ENCODE assay signal across 17 cellular contexts in the genomic region with DNA sequence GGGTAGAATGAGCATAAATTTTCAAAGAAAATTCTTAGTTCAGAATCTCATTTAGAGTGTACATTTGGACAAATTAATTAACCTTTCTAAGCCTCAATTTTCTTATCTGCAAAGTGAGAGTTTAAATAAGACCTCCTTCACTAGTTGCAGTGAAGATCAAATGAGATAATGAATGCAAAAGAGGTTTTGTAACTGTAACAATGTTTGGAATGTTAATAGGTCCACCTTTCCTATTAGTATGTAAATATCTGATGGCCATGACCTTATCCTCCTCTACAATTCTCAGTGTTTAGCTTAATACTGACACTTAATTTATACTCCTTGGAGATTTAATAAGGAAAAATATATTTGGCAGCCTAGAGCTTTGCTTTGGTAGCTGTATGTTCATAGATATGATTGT.
DNase-seq lines count a peak whose midpoint lies in the region; ATAC-seq, FAIRE-seq and TF ChIP-seq lines count a peak whose summit lies in the region.
"Had no signal": no experiment of that assay in that cellular context is flagged by ENCODE, and none has a peak within 500 bp of the region (broad histone marks: within the 10 kb centered on the region; RNA-seq: fewer than 3 reads in every experiment).

No MANE protein-coding gene starts in this region.

- no peak overlapping the region for H4K91ac ChIP-seq in H1 (replicated peaks; ENCODE audit: insufficient read length, low read length)

- TF ChIP-seq RAD21 in H1 (IDR thresholded peaks at IDR 0.05 in 1 of 2, conservative IDR thresholded peaks at IDR 0.05 in 1 of 2; ENCODE audit: low read depth in 2 of 2, low read length in 2 of 2): no peak

- H3K27me3 Mint-ChIP-seq in GM23338 (ENCODE audit: insufficient read depth, low read depth, poor library complexity) (no peaks in the 10 kb centered on the region), Calu3 (ENCODE audit: unreplicated experiment) (no peaks in the 10 kb centered on the region)
- H3K27me3 Mint-ChIP-seq: CD4-positive, alpha-beta memory T cell had no signal

- H2AFZ ChIP-seq in GM23338 (no peak overlapping the region), H1 (ENCODE audit: low read length) (no peak overlapping the region)

- peaks cover 5% of the 10 kb centered on the region; the same call in 2 of the 3 replicates for H3K36me3 Mint-ChIP-seq in GM23338 (ENCODE audit: low read depth)
- no peaks in the 10 kb centered on the region for H3K36me3 Mint-ChIP-seq in Calu3 (ENCODE audit: insufficient read depth, unreplicated experiment)
- H3K36me3 Mint-ChIP-seq: CD14-positive monocyte; CD4-positive, alpha-beta memory T cell had no signal

- no peaks in the 10 kb centered on the region for H3K9me3 ChIP-seq in HUES6 (ENCODE audit: control insufficient read depth, insufficient read depth, low read depth, low read length)
- H3K9me3 ChIP-seq in H1 (ENCODE audit: insufficient read depth in 2 of 2, low read depth in 1 of 2, low read length in 1 of 2): no peaks in the 10 kb centered on the region
- no peaks in the 10 kb centered on the region; the same call in 1 of the 2 replicates for H3K9me3 ChIP-seq in iPS-20b (ENCODE audit: insufficient read depth, low read depth, low read length)
- H3K9me3 ChIP-seq: A549, BLaER1 had no signal

- BruUV-seq in Calu3 (replicated peaks; lab: Mats Ljungman, UMichigan): no TSS peak

- H4K5ac ChIP-seq in H1 (ENCODE audit: insufficient read length, low read depth, low read length): no peak overlapping the region

- H3K56ac ChIP-seq in H1 (replicated peaks; ENCODE audit: insufficient read length, low read depth, low read length): no peak overlapping the region

- CTCF ChIA-PET in H1 (lab: Charles Lee; ENCODE audit: partially characterized antibody): interaction anchor here (0.8 to 1.6 kb wide), 2 partner anchors 12 to 42 kb away, joined by 3 to 4 read pairs; no protein-coding TSS in a partner anchor
- CTCF ChIA-PET in Calu3 (lab: Charles Lee): no interaction called here

- TF ChIP-seq EP300 in H1 (IDR thresholded peaks at IDR 0.05; ENCODE audit: borderline replicate concordance in 1 of 2, low read depth in 2 of 2, low read length in 2 of 2): peak in 1 of 2 experiments; percentile 54; a peak in 1 of 3 replicates

- H3K14ac ChIP-seq in H1 (ENCODE audit: insufficient read length): no peak overlapping the region

- H3F3A ChIP-seq in GM23338 (replicated peaks; ENCODE audit: low read depth): no peaks in the 10 kb centered on the region

- TF ChIP-seq CTCF in GM23338 (conservative IDR thresholded peaks at IDR 0.05; ENCODE audit: low read depth in 2 of 2) (no peak), H1 (IDR thresholded peaks at IDR 0.05; ENCODE audit: control extremely low read depth in 1 of 3, insufficient read depth in 1 of 3, low read depth in 1 of 3, low read length in 3 of 3) (no peak), Calu3 (IDR thresholded peaks at IDR 0.05; ENCODE audit: unreplicated experiment) (no peak)

- H2BK120ac ChIP-seq in H1 (replicated peaks; ENCODE audit: low read depth, low read length): no peak overlapping the region

- H3K4me1 Mint-ChIP-seq in GM23338: peaks cover 9% of the 10 kb centered on the region; the same call in 2 of the 3 replicates
- no peaks in the 10 kb centered on the region for H3K4me1 Mint-ChIP-seq in Calu3 (ENCODE audit: low read depth, unreplicated experiment)
- H3K4me1 Mint-ChIP-seq: CD14-positive monocyte; CD4-positive, alpha-beta memory T cell had no signal

- H3K9me2 ChIP-seq in GM23338 (ENCODE audit: insufficient read depth): peaks cover 6% of the 10 kb centered on the region; the same call in 1 of the 2 replicates

- H2BK15ac ChIP-seq in H1 (ENCODE audit: low read length): no peak overlapping the region

- intact Hi-C loops in Calu3 (cut with micrococcal nuclease; ENCODE audit: unreplicated experiment): no loop called here

- H3K4me1 ChIP-seq in GM23338 (ENCODE audit: insufficient read depth): peaks cover 10% of the 10 kb centered on the region
- H3K4me1 ChIP-seq in HUES6 (ENCODE audit: control insufficient read depth, insufficient read depth, low read length): peaks cover 15% of the 10 kb centered on the region
- peaks cover 2 to 6% (median 3%) of the 10 kb centered on the region in 4 experiments; a peak in 5 of 7 replicates for H3K4me1 ChIP-seq in H1 (replicated peaks in 1 of 4; ENCODE audit: control insufficient read depth in 3 of 4, insufficient read depth in 4 of 4, low read length in 3 of 4)
- H3K4me1 ChIP-seq in iPS-20b (ENCODE audit: insufficient read depth, low read length): peaks cover 19% of the 10 kb centered on the region; the same call in 1 of the 2 replicates
- H3K4me1 ChIP-seq: A549, BLaER1 had no signal

- no peak for TF ChIP-seq POLR2A in H1 (IDR thresholded peaks at IDR 0.05; ENCODE audit: control extremely low read depth in 1 of 2, low read depth in 2 of 2, low read length in 2 of 2)

- H3K23ac ChIP-seq in H1 (ENCODE audit: insufficient read length): no peak overlapping the region

- no peak overlapping the region for H2BK20ac ChIP-seq in H1 (ENCODE audit: low read length)

- H3K4me3 Mint-ChIP-seq in GM23338 (no peak overlapping the region), Calu3 (ENCODE audit: low read depth, unreplicated experiment) (no peak overlapping the region)
- H3K4me3 Mint-ChIP-seq: CD14-positive monocyte; CD4-positive, alpha-beta memory T cell had no signal

- H3K27ac ChIP-seq in GM23338 (ENCODE audit: low read depth) (no peak overlapping the region), HUES6 (ENCODE audit: low read depth, low read length) (peak overlapping the region; percentile 89), H1 (ENCODE audit: low read depth, low read length) (no peak overlapping the region), iPS-20b (ENCODE audit: low read length) (no peak overlapping the region)
- H3K27ac ChIP-seq: 22Rv1, A549, BLaER1 had no signal

- H3K4me3 ChIP-seq in GM23338 (no peak overlapping the region; the same call in 1 of the 2 replicates), HUES6 (ENCODE audit: low read depth, low read length) (peak overlapping the region; percentile 12), H1 (ENCODE audit: extremely low read depth in 1 of 4, insufficient read depth in 2 of 4, low read depth in 3 of 4, low read length in 4 of 4) (peak overlapping the region in 1 of 4 experiments; percentile 36; a peak in 1 of 8 replicates), iPS-20b (ENCODE audit: low read length) (peak overlapping the region; percentile 49)
- H3K4me3 ChIP-seq: A549, BLaER1 had no signal

- H3K4ac ChIP-seq in H1 (replicated peaks; ENCODE audit: insufficient read length, low read depth, low read length): no peak overlapping the region

- H3K36me3 ChIP-seq in GM23338 (ENCODE audit: insufficient read depth) (no peaks in the 10 kb centered on the region), HUES6 (ENCODE audit: control insufficient read depth, insufficient read depth, low read length) (no peaks in the 10 kb centered on the region), H1 (ENCODE audit: control insufficient read depth in 2 of 4, insufficient read depth in 4 of 4, low read length in 3 of 4) (no peaks in the 10 kb centered on the region), iPS-20b (ENCODE audit: insufficient read depth, low read depth, low read length) (no peaks in the 10 kb centered on the region)
- H3K36me3 ChIP-seq: BLaER1 had no signal

- DNase-seq in GM23338 (ENCODE audit: low spot score) (peak; percentile 78), H1 (ENCODE audit: low read depth in 1 of 2, low spot score in 2 of 2) (no peak), OCI-M1 (lab: John Stamatoyannopoulos, UW) (no peak), MV-4-11 (lab: John Stamatoyannopoulos, UW) (no peak), Calu3 (no peak)
- DNase-seq: CD4-positive, alpha-beta memory T cell; DMS79 treated with DMSO at 0.1 percent for 48 hours; GF-D8; KG1 had no signal

- H3K18ac ChIP-seq in H1 (ENCODE audit: extremely low read depth, low read length): no peak overlapping the region

- no peak overlapping the region for H3K27ac Mint-ChIP-seq in GM23338
- H3K27ac Mint-ChIP-seq in Calu3 (ENCODE audit: unreplicated experiment): no peak overlapping the region
- H3K27ac Mint-ChIP-seq: CD14-positive monocyte; CD4-positive, alpha-beta memory T cell had no signal

- H3K27me3 ChIP-seq in GM23338 (ENCODE audit: insufficient read depth): no peaks in the 10 kb centered on the region
- no peaks in the 10 kb centered on the region for H3K27me3 ChIP-seq in HUES6 (ENCODE audit: control insufficient read depth, insufficient read depth, low read length)
- H3K27me3 ChIP-seq in H1 (replicated peaks in 1 of 4; ENCODE audit: control insufficient read depth in 3 of 4, extremely low read depth in 1 of 4, insufficient read depth in 3 of 4, low read length in 3 of 4): no peaks in the 10 kb centered on the region
- H3K27me3 ChIP-seq in iPS-20b (ENCODE audit: insufficient read depth, low read length): no peaks in the 10 kb centered on the region
- H3K27me3 ChIP-seq: BLaER1 had no signal

- H2BK5ac ChIP-seq in H1 (ENCODE audit: low read depth, low read length): no peak overlapping the region

- peak overlapping the region; percentile 2; the same call in 1 of the 2 replicates for H3K4me2 ChIP-seq in GM23338
- peak overlapping the region; percentile 22 to 28; a peak in 3 of 4 replicates for H3K4me2 ChIP-seq in H1 (ENCODE audit: insufficient read depth in 1 of 2, low read depth in 2 of 2, low read length in 2 of 2)
- H3K4me2 ChIP-seq: A549, BLaER1 had no signal

- H3K23me2 ChIP-seq in H1 (ENCODE audit: low read depth, low read length): no peaks in the 10 kb centered on the region

- FAIRE-seq in H1 (lab: Jason Lieb, UNC): no peak
- FAIRE-seq: A549, H54 had no signal

- H4K20me1 ChIP-seq in GM23338 (replicated peaks; ENCODE audit: insufficient read depth): no peaks in the 10 kb centered on the region
- no peaks in the 10 kb centered on the region for H4K20me1 ChIP-seq in H1 (replicated peaks in 1 of 2; ENCODE audit: control insufficient read depth in 1 of 2, insufficient read depth in 2 of 2, low read length in 2 of 2)
- H4K20me1 ChIP-seq: BLaER1 had no signal

- ATAC-seq in GM23338 (peak; percentile 80), HG03354 (IDR thresholded peaks at IDR 0.05; ENCODE audit: poor library complexity, severe bottlenecking, unreplicated experiment) (no peak)
- ATAC-seq: A549 had no signal

- no peak overlapping the region for H2AK5ac ChIP-seq in H1 (ENCODE audit: low read depth, low read length)

- H3K79me2 ChIP-seq in GM23338 (replicated peaks; ENCODE audit: insufficient read depth) (no peaks in the 10 kb centered on the region), H1 (ENCODE audit: control insufficient read depth in 1 of 2, insufficient read depth in 2 of 2, low read length in 2 of 2) (no peaks in the 10 kb centered on the region)

- H3K9me3 Mint-ChIP-seq in GM23338 (peaks cover 63% of the 10 kb centered on the region), Calu3 (ENCODE audit: low read depth, unreplicated experiment) (peaks cover 9% of the 10 kb centered on the region)

- POLR2A ChIA-PET in H1 (lab: Charles Lee; ENCODE audit: partially characterized antibody): interaction anchor here (0.7 kb wide), 1 partner anchor 10 kb away, joined by 3 read pairs; no protein-coding TSS in a partner anchor

- no peaks in the 10 kb centered on the region for H3K79me1 ChIP-seq in H1 (ENCODE audit: low read depth, low read length)

- no peak overlapping the region for H4K8ac ChIP-seq in H1 (ENCODE audit: extremely low read depth, insufficient read depth, low read length)

- no peak overlapping the region; the same call in 1 of the 2 replicates for H2BK12ac ChIP-seq in H1 (ENCODE audit: low read depth, low read length)

- H3K9ac ChIP-seq in HUES6 (ENCODE audit: low read length): no peak overlapping the region
- H3K9ac ChIP-seq in H1 (replicated peaks in 1 of 4; ENCODE audit: extremely low read depth in 1 of 4, low read depth in 3 of 4, low read length in 3 of 4): no peak overlapping the region
- peak overlapping the region; percentile 10; the same call in 1 of the 2 replicates for H3K9ac ChIP-seq in iPS-20b (ENCODE audit: low read depth, low read length)
- H3K9ac ChIP-seq: BLaER1 had no signal
